Comparison of ENCODE assay signal across 19 cellular contexts in genomic region chr1:169670836-169671235, GRCh38. TPM values are rescaled to one million over a fixed set of nuclear protein-coding genes. Genes with fewer than 3 reads are reported as not detected.
DNase-seq lines count a peak whose midpoint lies in the region; ATAC-seq, FAIRE-seq and TF ChIP-seq lines count a peak whose summit lies in the region.
"Had no signal": no experiment of that assay in that cellular context is flagged by ENCODE, and none has a peak within 500 bp of the region (broad histone marks: within the 10 kb centered on the region; RNA-seq: fewer than 3 reads in every experiment).

No MANE protein-coding gene starts in this region.

- H3K79me2 ChIP-seq in HepG2 (ENCODE audit: insufficient read depth, low read length): no peaks in the 10 kb centered on the region
- H3K79me2 ChIP-seq: parathyroid adenoma had no signal

- no peak for FAIRE-seq in HepG2 (lab: Jason Lieb, UNC)
- FAIRE-seq: D721Med, G401.6 had no signal

- TF ChIP-seq EP300 in HepG2 (IDR thresholded peaks at IDR 0.05; ENCODE audit: low read depth in 2 of 2, low read length in 2 of 2) (no peak), HepG2 (CRISPR knock-in tag; IDR thresholded peaks at IDR 0.05; ENCODE audit: borderline replicate concordance) (no peak)

- no peak for DNase-seq in HepG2 (ENCODE audit: low spot score)
- DNase-seq in fibroblast of pulmonary artery (ENCODE audit: low read depth): peak; percentile 65
- no peak for DNase-seq in testis
- no peak for DNase-seq in cerebellar nuclear complex (lab: John Stamatoyannopoulos, UW)
- DNase-seq: gastrocnemius medialis; KBM-7; left lung; NCI-H1048; NCI-H69; stimulated activated CD4-positive, alpha-beta T cell treated with anti-CD3 and anti-CD28 coated beads, Interleukin-4, amount 100 ng/mL, for 1 hour had no signal

- H3K9me3 ChIP-seq in liver (ENCODE audit: control insufficient read depth in 4 of 4, low read length in 3 of 4): no peaks in the 10 kb centered on the region
- no peaks in the 10 kb centered on the region for H3K9me3 ChIP-seq in HepG2 (ENCODE audit: low read length)
- peaks cover 19% of the 10 kb centered on the region for H3K9me3 ChIP-seq in KOPT-K1 (ENCODE audit: insufficient read depth, low read length, poor library complexity, severe bottlenecking)
- no peaks in the 10 kb centered on the region for H3K9me3 ChIP-seq in testis
- H3K9me3 ChIP-seq: gastrocnemius medialis had no signal

- TF ChIP-seq CTCF in liver (IDR thresholded peaks at IDR 0.05; ENCODE audit: low read depth, low read length, missing input control) (no peak), HepG2 (CRISPR knock-in tag; IDR thresholded peaks at IDR 0.05) (no peak), fibroblast of pulmonary artery (IDR thresholded peaks at IDR 0.05; ENCODE audit: low read length, missing control alignments) (no peak), testis (IDR thresholded peaks at IDR 0.05) (no peak)

- in situ Hi-C loops in HepG2 (cut with HindIII; ENCODE audit: extremely low pct_ligation_motif_present, low pct_unique_long_range_greater_than_20kb): no loop called here

- TF ChIP-seq POLR2A in HepG2 (IDR thresholded peaks at IDR 0.05; ENCODE audit: insufficient read depth in 1 of 2, low read depth in 2 of 2, low read length in 2 of 2) (no peak), testis (IDR thresholded peaks at IDR 0.05) (no peak)

- CTCF ChIA-PET in HepG2 (lab: Yijun Ruan, JAX; ENCODE audit: low intra/inter-chr PET ratio, low total read pairs): no interaction called here

- H3K4me1 ChIP-seq in liver (ENCODE audit: control insufficient read depth in 4 of 4, insufficient read depth in 4 of 4, low read length in 3 of 4): no peaks in the 10 kb centered on the region
- H3K4me1 ChIP-seq in HepG2 (ENCODE audit: insufficient read depth, low read length): no peaks in the 10 kb centered on the region
- H3K4me1 ChIP-seq in testis: peaks cover 5% of the 10 kb centered on the region
- H3K4me1 ChIP-seq: gastrocnemius medialis, parathyroid adenoma had no signal

- no peak overlapping the region for H3K9ac ChIP-seq in liver (ENCODE audit: low read depth in 1 of 2, low read length in 2 of 2)
- H3K9ac ChIP-seq in HepG2 (ENCODE audit: insufficient read depth, low read depth, low read length): no peak overlapping the region
- H3K9ac ChIP-seq: parathyroid adenoma had no signal

- TF ChIP-seq RAD21 in liver (IDR thresholded peaks at IDR 0.05) (no peak), HepG2 (CRISPR knock-in tag; IDR thresholded peaks at IDR 0.05) (no peak)

- no peak for ATAC-seq in HepG2
- no peak for ATAC-seq in GM19455 (IDR thresholded peaks at IDR 0.05; ENCODE audit: unreplicated experiment)
- ATAC-seq: gastrocnemius medialis, left lung, Right ventricle myocardium inferior had no signal

- BruUV-seq in HepG2 (replicated peaks; lab: Mats Ljungman, UMichigan): no TSS peak

- 52% methylated on average over 3 of the region's 3 CpGs for WGBS in liver
- 11% methylated on average over 3 of the region's 3 CpGs for WGBS in HepG2 (ENCODE audit: low lambda C conversion rate)
- WGBS in testis, 2 donors: 50 to 51% methylated on average over 3 of the region's 3 CpGs

- no peak overlapping the region for H3K4me2 ChIP-seq in HepG2 (ENCODE audit: low read depth, low read length)

- intact Hi-C loops in HepG2 (cut with micrococcal nuclease; ENCODE audit: unreplicated experiment) (no loop called here), testis (cut with DNase I; ENCODE audit: low total_unique reads) (no loop called here)

- no peaks in the 10 kb centered on the region for H4K20me1 ChIP-seq in HepG2 (ENCODE audit: insufficient read depth, low read length)

- no peak overlapping the region for H2AFZ ChIP-seq in HepG2 (ENCODE audit: low read length)
- H2AFZ ChIP-seq: parathyroid adenoma had no signal

- no peaks in the 10 kb centered on the region for H3K36me3 ChIP-seq in liver (ENCODE audit: control insufficient read depth in 4 of 4, insufficient read depth in 3 of 4, low read depth in 1 of 4, low read length in 3 of 4)
- no peaks in the 10 kb centered on the region for H3K36me3 ChIP-seq in HepG2 (replicated peaks in 1 of 2; ENCODE audit: control insufficient read depth in 1 of 2, insufficient read depth in 2 of 2, low read length in 2 of 2)
- H3K36me3 ChIP-seq in KOPT-K1 (ENCODE audit: insufficient read depth, low read length): no peaks in the 10 kb centered on the region
- no peaks in the 10 kb centered on the region for H3K36me3 ChIP-seq in testis (ENCODE audit: low read depth, missing control alignments)
- H3K36me3 ChIP-seq: gastrocnemius medialis, left lung had no signal

- POLR2A ChIA-PET in HepG2 (lab: Yijun Ruan, JAX): no interaction called here

- H3K27ac ChIP-seq in liver (ENCODE audit: low read depth in 1 of 2, low read length in 2 of 2) (no peak overlapping the region), HepG2 (ENCODE audit: extremely low read length, insufficient read depth, low read length) (no peak overlapping the region), KOPT-K1 (ENCODE audit: low read depth, low read length, poor library complexity, severe bottlenecking) (peak overlapping the region; percentile 33), testis (peak overlapping the region; percentile 8 to 61)
- H3K27ac ChIP-seq: gastrocnemius medialis, left lung, parathyroid adenoma had no signal

- no peaks in the 10 kb centered on the region for H3K27me3 ChIP-seq in liver (ENCODE audit: control insufficient read depth in 4 of 4, insufficient read depth in 4 of 4, low read length in 3 of 4)
- no peaks in the 10 kb centered on the region; a peak in 1 of 5 replicates for H3K27me3 ChIP-seq in HepG2 (ENCODE audit: control insufficient read depth in 1 of 2, insufficient read depth in 2 of 2, low read length in 2 of 2)
- no peaks in the 10 kb centered on the region for H3K27me3 ChIP-seq in testis
- H3K27me3 ChIP-seq: gastrocnemius medialis, left lung had no signal

- H3K4me3 ChIP-seq in liver (ENCODE audit: low read depth in 1 of 3, low read length in 3 of 3): no peak overlapping the region
- H3K4me3 ChIP-seq in HepG2 (replicated peaks in 1 of 3; ENCODE audit: insufficient read depth in 1 of 3, low read depth in 2 of 3, low read length in 3 of 3): no peak overlapping the region
- H3K4me3 ChIP-seq in fibroblast of pulmonary artery (replicated peaks; ENCODE audit: low read depth, low read length): no peak overlapping the region
- no peak overlapping the region for H3K4me3 ChIP-seq in testis
- H3K4me3 ChIP-seq: gastrocnemius medialis, left lung had no signal

RNA-seq across cellular contexts. Expression of gene SELL, which starts 40.6 kb away (rescaled TPM):
- total RNA-seq in liver (1 to 10 TPM; 7.2 to 9.9 TPM), HepG2 (2016; rRNA removed; fragmentation: Illumina TruSeq; extraction: Trizol) (0.13 and 0.32 TPM in 2 replicates), testis (1 to 10 TPM in 1 of 2 donors, under 1 TPM in 1; 0.87 to 3.2 TPM)
- polyA plus RNA-seq in liver (1 to 10 TPM; 1.5 to 2.4 TPM), HepG2 (2011; rRNA removed) (0.03 and 0.18 TPM in 2 replicates), testis (ENCODE audit: insufficient read depth, low read depth, low replicate concordance) (4.0 TPM)
- total RNA-seq in HepG2 (2016; cell fraction: cytosol; rRNA removed; fragmentation: Illumina TruSeq; extraction: Trizol; ENCODE audit: low read depth): not detected in 2 replicates
- total RNA-seq in HepG2 (2016; cell fraction: insoluble cytoplasmic fraction; rRNA removed; fragmentation: Illumina TruSeq; extraction: Trizol): 0.13 and 0.27 TPM in 2 replicates
- total RNA-seq in HepG2 (2016; cell fraction: membrane; rRNA removed; fragmentation: Illumina TruSeq; extraction: Trizol): 0.17 TPM in 1 of 2 replicates, not detected in the other
- total RNA-seq in HepG2 (2016; cell fraction: nucleus; rRNA removed; fragmentation: Illumina TruSeq; extraction: Trizol): 0.71 TPM in 1 of 2 replicates, not detected in the other
- 0.04 and 0.11 TPM in 2 replicates for polyA plus RNA-seq in HepG2 (2011; cell fraction: cytosol; rRNA removed)
- not detected in 2 replicates for polyA plus RNA-seq in HepG2 (2011; cell fraction: nucleus; rRNA removed)
- polyA plus RNA-seq in HepG2 (2012): not detected in 2 replicates
- not detected in 2 replicates for polyA plus RNA-seq in HepG2 (2016; cell fraction: cytosol; fragmentation: Illumina TruSeq; extraction: Trizol; ENCODE audit: low read depth)
- 0.24 TPM in 1 of 2 replicates, not detected in the other for polyA plus RNA-seq in HepG2 (2016; cell fraction: insoluble cytoplasmic fraction; fragmentation: Illumina TruSeq; extraction: Trizol; ENCODE audit: low read depth)
- polyA plus RNA-seq in HepG2 (2016; cell fraction: membrane; fragmentation: Illumina TruSeq; extraction: Trizol; ENCODE audit: low read depth): 0.12 TPM in 1 of 2 replicates, not detected in the other
- polyA plus RNA-seq in HepG2 (2016; cell fraction: nucleus; fragmentation: Illumina TruSeq; extraction: Trizol; ENCODE audit: insufficient read depth, low read depth): not detected in 2 replicates
- polyA minus RNA-seq in HepG2 (2011; rRNA and poly(A)+ RNA removed; ENCODE audit: low replicate concordance): not detected in 2 replicates
- not detected in 2 replicates for polyA minus RNA-seq in HepG2 (2011; cell fraction: cytosol; rRNA and poly(A)+ RNA removed)
- polyA minus RNA-seq in HepG2 (2011; cell fraction: nucleus; rRNA and poly(A)+ RNA removed): not detected in 2 replicates
- total RNA-seq: epithelial cell of proximal tubule, myocyte had no signal

RNA-seq across cellular contexts. Expression of gene SELP, which starts 40.9 kb away (rescaled TPM):
- total RNA-seq in liver: 1 to 10 TPM; 2.7 to 8.1 TPM
- polyA plus RNA-seq in liver: 1 to 10 TPM; 1.7 to 2.1 TPM
- not detected in 2 replicates for total RNA-seq in HepG2 (2016; rRNA removed; fragmentation: Illumina TruSeq; extraction: Trizol)
- total RNA-seq in HepG2 (2016; cell fraction: cytosol; rRNA removed; fragmentation: Illumina TruSeq; extraction: Trizol; ENCODE audit: low read depth): not detected in 2 replicates
- not detected in 2 replicates for total RNA-seq in HepG2 (2016; cell fraction: insoluble cytoplasmic fraction; rRNA removed; fragmentation: Illumina TruSeq; extraction: Trizol)
- total RNA-seq in HepG2 (2016; cell fraction: membrane; rRNA removed; fragmentation: Illumina TruSeq; extraction: Trizol): not detected in 2 replicates
- not detected in 2 replicates for total RNA-seq in HepG2 (2016; cell fraction: nucleus; rRNA removed; fragmentation: Illumina TruSeq; extraction: Trizol)
- 0.11 TPM in 1 of 2 replicates, not detected in the other for polyA plus RNA-seq in HepG2 (2011; rRNA removed)
- not detected in 2 replicates for polyA plus RNA-seq in HepG2 (2011; cell fraction: cytosol; rRNA removed)
- not detected in 2 replicates for polyA plus RNA-seq in HepG2 (2011; cell fraction: nucleus; rRNA removed)
- polyA plus RNA-seq in HepG2 (2012): not detected in 2 replicates
- not detected in 2 replicates for polyA plus RNA-seq in HepG2 (2016; cell fraction: cytosol; fragmentation: Illumina TruSeq; extraction: Trizol; ENCODE audit: low read depth)
- not detected in 2 replicates for polyA plus RNA-seq in HepG2 (2016; cell fraction: insoluble cytoplasmic fraction; fragmentation: Illumina TruSeq; extraction: Trizol; ENCODE audit: low read depth)
- polyA plus RNA-seq in HepG2 (2016; cell fraction: membrane; fragmentation: Illumina TruSeq; extraction: Trizol; ENCODE audit: low read depth): not detected in 2 replicates
- polyA plus RNA-seq in HepG2 (2016; cell fraction: nucleus; fragmentation: Illumina TruSeq; extraction: Trizol; ENCODE audit: insufficient read depth, low read depth): not detected in 2 replicates
- not detected in 2 replicates for polyA minus RNA-seq in HepG2 (2011; rRNA and poly(A)+ RNA removed; ENCODE audit: low replicate concordance)
- not detected in 2 replicates for polyA minus RNA-seq in HepG2 (2011; cell fraction: cytosol; rRNA and poly(A)+ RNA removed)
- polyA minus RNA-seq in HepG2 (2011; cell fraction: nucleus; rRNA and poly(A)+ RNA removed): not detected in 2 replicates
- total RNA-seq in testis: 1 to 10 TPM; 1.7 to 3.1 TPM
- polyA plus RNA-seq in testis (ENCODE audit: insufficient read depth, low read depth, low replicate concordance): 6.4 TPM
- total RNA-seq: epithelial cell of proximal tubule, myocyte had no signal

Comparison
In these comparisons a context has a peak if more than half of its experiments do, and no peak if none do; other contexts are left out.
1. H3K27ac ChIP-seq: peak in KOPT-K1 (single experiment) and testis (2 of 2); none in liver (0 of 2) and HepG2 (single experiment).